ENCODE assay signal across 8 cellular contexts in genomic region chr2:739759-740445, GRCh38.
DNase-seq lines count a peak whose midpoint lies in the region; FAIRE-seq and TF ChIP-seq lines count a peak whose summit lies in the region.
"Not testable (repeated sequence)": the region's sequence is repeated elsewhere in the genome, so short reads cannot be mapped to it uniquely, and the experiment has no call there.

No MANE protein-coding gene starts in this region.

- H3K36me3 Mint-ChIP-seq in activated CD4-positive, alpha-beta T cell treated with anti-CD3 and anti-CD28 coated beads, Interleukin-2, amount 10 ng/mL, durations not matched to agents 7 days and 5 days (ENCODE audit: low read depth); nephron (ENCODE audit: low read depth): not testable (repeated sequence)

- peak; percentile 93 for FAIRE-seq in HTR-8/SVneo (lab: Jason Lieb, UNC)

- H3K27me3 Mint-ChIP-seq in activated CD4-positive, alpha-beta T cell treated with anti-CD3 and anti-CD28 coated beads, Interleukin-2, amount 10 ng/mL, durations not matched to agents 7 days and 5 days, result peaks cover 38% of the 10 kb centered on the region
- H3K27me3 Mint-ChIP-seq in nephron (ENCODE audit: low read depth), result not testable (repeated sequence)

- not testable (repeated sequence) for H3K27ac Mint-ChIP-seq in activated CD4-positive, alpha-beta T cell treated with anti-CD3 and anti-CD28 coated beads, Interleukin-2, amount 10 ng/mL, durations not matched to agents 7 days and 5 days
- H3K27ac Mint-ChIP-seq in nephron, result peak overlapping the region; percentile 83 to 99 (median 95)

- POLR2A ChIA-PET in activated CD4-positive, alpha-beta T cell treated with anti-CD3 and anti-CD28 coated beads, Interleukin-2, amount 10 ng/mL, durations not matched to agents 7 days and 5 days (lab: Charles Lee), result interaction anchor here (0.6 kb wide), 1 partner anchor 807 kb away, joined by 3 read pairs; no protein-coding TSS in a partner anchor

- H3K4me3 Mint-ChIP-seq in activated CD4-positive, alpha-beta T cell treated with anti-CD3 and anti-CD28 coated beads, Interleukin-2, amount 10 ng/mL, durations not matched to agents 7 days and 5 days, result peak overlapping the region; percentile 62
- peak overlapping the region; percentile 82 to 93 (median 90) for H3K4me3 Mint-ChIP-seq in nephron

- CTCF ChIA-PET in activated CD4-positive, alpha-beta T cell treated with anti-CD3 and anti-CD28 coated beads, Interleukin-2, amount 10 ng/mL, durations not matched to agents 7 days and 5 days (lab: Charles Lee), result interaction anchor here (0.6 to 1.1 kb wide), 6 partner anchors 9 to 477 kb away, joined by 3 to 7 read pairs (median 4); no protein-coding TSS in a partner anchor

- not testable (repeated sequence) for H3K4me1 Mint-ChIP-seq in activated CD4-positive, alpha-beta T cell treated with anti-CD3 and anti-CD28 coated beads, Interleukin-2, amount 10 ng/mL, durations not matched to agents 7 days and 5 days
- peaks cover 41% of the 10 kb centered on the region for H3K4me1 Mint-ChIP-seq in nephron

- not testable (repeated sequence) for TF ChIP-seq CTCF in nephron (IDR thresholded peaks at IDR 0.05; ENCODE audit: unreplicated experiment in 3 of 3)

- DNase-seq in COR-L47 (lab: John Stamatoyannopoulos, UW) (peak; percentile 77), HTR-8/SVneo (ENCODE audit: insufficient read length, low spot score) (peak; percentile 31), NCI-H510A (lab: John Stamatoyannopoulos, UW) (peak; percentile 80), hypothalamus (lab: John Stamatoyannopoulos, UW) (peak in 33 of 51 donors; percentile 5 to 81 (median 61)), stromal cell of bone marrow (ENCODE audit: low read depth) (peak; percentile 29)
- not testable (repeated sequence) for DNase-seq in activated CD4-positive, alpha-beta T cell treated with anti-CD3 and anti-CD28 coated beads, Interleukin-2, amount 10 ng/mL, durations not matched to agents 7 days and 5 days

- H3K27ac ChIP-seq in cingulate gyrus (ENCODE audit: low read depth, low read length), result peak overlapping the region; percentile 44

- H3K9me3 Mint-ChIP-seq in activated CD4-positive, alpha-beta T cell treated with anti-CD3 and anti-CD28 coated beads, Interleukin-2, amount 10 ng/mL, durations not matched to agents 7 days and 5 days; nephron: not testable (repeated sequence)
